Comparison of ENCODE assay signal across 15 cellular contexts in the genomic region with DNA sequence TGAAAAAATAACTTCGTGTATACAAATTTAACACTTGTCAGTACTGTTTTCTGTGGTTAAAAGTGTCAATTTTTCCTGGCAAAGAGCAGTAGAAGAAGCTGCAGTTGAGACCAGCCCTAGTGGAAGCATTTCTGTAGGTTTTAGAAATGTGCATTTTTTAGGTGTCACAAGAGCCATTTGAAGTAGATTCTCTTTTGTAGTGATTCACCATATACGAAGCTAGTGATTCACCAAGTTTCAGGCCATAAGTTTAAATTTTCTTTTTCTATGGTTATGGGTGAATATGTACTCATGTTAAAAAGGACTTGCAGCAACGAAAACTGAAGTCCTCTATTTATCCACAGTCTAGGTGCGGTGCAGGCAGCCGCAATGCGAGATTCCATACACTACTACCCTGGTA. TPM values are rescaled to one million over a fixed set of nuclear protein-coding genes. Genes with fewer than 3 reads are reported as not detected.
DNase-seq lines count a peak whose midpoint lies in the region; ATAC-seq, FAIRE-seq and TF ChIP-seq lines count a peak whose summit lies in the region.
"Had no signal": no experiment of that assay in that cellular context is flagged by ENCODE, and none has a peak within 500 bp of the region (broad histone marks: within the 10 kb centered on the region; RNA-seq: fewer than 3 reads in every experiment).

No MANE protein-coding gene starts in this region.

- H3K79me1 ChIP-seq in neuronal stem cell (ENCODE audit: low read depth, low read length), result no peaks in the 10 kb centered on the region

- TF ChIP-seq RAD21 in SK-N-SH (IDR thresholded peaks at IDR 0.05; ENCODE audit: low read length), result no peak

- H3F3A ChIP-seq in SK-N-SH (replicated peaks; ENCODE audit: insufficient read depth), result peaks cover 61% of the 10 kb centered on the region

- CTCF ChIA-PET in SK-N-SH (lab: Yijun Ruan, JAX), result interaction anchor here (0.9 to 2.4 kb wide), 3 partner anchors 9 to 180 kb away, joined by 3 to 11 read pairs (median 3); no protein-coding TSS in a partner anchor

- POLR2A ChIA-PET in SK-N-SH (lab: Yijun Ruan, JAX), result no interaction called here

- no peak overlapping the region for H4K91ac ChIP-seq in neuronal stem cell (ENCODE audit: low read depth, low read length, poor library complexity)

- H3K36me3 ChIP-seq in SK-N-SH (replicated peaks in 1 of 2; ENCODE audit: control insufficient read depth in 1 of 2, insufficient read depth in 2 of 2, low read length in 1 of 2), result peaks cover 52 to 65% of the 10 kb centered on the region in 2 experiments
- H3K36me3 ChIP-seq in bronchial epithelial cell (ENCODE audit: control insufficient read depth, insufficient read depth, low read length), result peaks cover 7% of the 10 kb centered on the region
- H3K36me3 ChIP-seq in neuronal stem cell (replicated peaks in 1 of 2; ENCODE audit: control insufficient read depth in 2 of 2, insufficient read depth in 2 of 2, low read length in 2 of 2), result no peaks in the 10 kb centered on the region
- peaks cover 0 to 33% (median 6%) of the 10 kb centered on the region in 4 donors for H3K36me3 ChIP-seq in transverse colon
- peaks cover 0 to 31% (median 4%) of the 10 kb centered on the region in 3 donors for H3K36me3 ChIP-seq in tibial nerve

- no peak overlapping the region for H2BK120ac ChIP-seq in neuronal stem cell (ENCODE audit: low read depth, low read length)

- no peak overlapping the region for H2AK5ac ChIP-seq in neuronal stem cell (ENCODE audit: low read depth, low read length)

- H3K4me3 ChIP-seq in SK-N-SH (ENCODE audit: low read depth in 2 of 2, low read length in 1 of 2) (peak overlapping the region in 1 of 2 experiments; percentile 13; a peak in 2 of 4 replicates), bronchial epithelial cell (ENCODE audit: low read depth, low read length) (no peak overlapping the region), neuronal stem cell (ENCODE audit: low read length in 2 of 2) (no peak overlapping the region), transverse colon (no peak overlapping the region), tibial nerve (no peak overlapping the region)
- H3K4me3 ChIP-seq: mucosa of descending colon, right lobe of liver, tibial artery had no signal

- H3K14ac ChIP-seq in neuronal stem cell (ENCODE audit: low read length), result no peak overlapping the region

- H3K9me2 ChIP-seq in SK-N-SH, result no peaks in the 10 kb centered on the region

- H3K9me3 ChIP-seq in SK-N-SH (no peaks in the 10 kb centered on the region), neuronal stem cell (replicated peaks in 1 of 2; ENCODE audit: control insufficient read depth in 2 of 2, insufficient read depth in 1 of 2, low read depth in 1 of 2, low read length in 2 of 2) (no peaks in the 10 kb centered on the region), transverse colon (no peaks in the 10 kb centered on the region), tibial nerve (no peaks in the 10 kb centered on the region)
- H3K9me3 ChIP-seq: mucosa of descending colon, right lobe of liver, tibial artery had no signal

- intact Hi-C loops in transverse colon (cut with DNase I; ENCODE audit: low total_unique reads), result no loop called here

- peak overlapping the region; percentile 35 for H3K9ac ChIP-seq in SK-N-SH
- peak overlapping the region; percentile 44 for H3K9ac ChIP-seq in neuronal stem cell (ENCODE audit: low read depth, low read length, poor library complexity)

- H3K4ac ChIP-seq in neuronal stem cell (ENCODE audit: low read length), result no peak overlapping the region

- H3K4me2 ChIP-seq in SK-N-SH (peak overlapping the region; percentile 88), neuronal stem cell (ENCODE audit: insufficient read depth, low read length, poor library complexity, severe bottlenecking) (no peak overlapping the region)

- DNase-seq in SK-N-SH (no peak), RKO (ENCODE audit: low spot score) (peak; percentile 92), bronchial epithelial cell (ENCODE audit: low read depth) (peak; percentile 63), neuronal stem cell (ENCODE audit: low spot score) (no peak), transverse colon (no peak), tibial nerve (ENCODE audit: low spot score in 2 of 2) (no peak)
- DNase-seq: activated CD4-positive, alpha-beta T cell treated with anti-CD3 and anti-CD28 coated beads, Interleukin-2, amount 50 U/mL, for 4 hours; DMS 273 treated with DMSO at 0.1 percent for 48 hours; mucosa of descending colon; NCI-H1930; right lobe of liver; tibial artery had no signal

- H3K18ac ChIP-seq in neuronal stem cell (ENCODE audit: low read length), result no peak overlapping the region

- FAIRE-seq in bronchial epithelial cell (lab: Jason Lieb, UNC), result no peak

- H4K8ac ChIP-seq in neuronal stem cell (ENCODE audit: low read depth, low read length), result no peak overlapping the region

- no peak overlapping the region for H2BK12ac ChIP-seq in neuronal stem cell (ENCODE audit: low read length)

- 78% methylated on average over 6 of the region's 6 CpGs for WGBS in SK-N-SH (ENCODE audit: low lambda C conversion rate)
- WGBS in neuronal stem cell (ENCODE audit: extremely low coverage in 2 of 2, insufficient read length in 2 of 2, insufficient replicate concordance in 1 of 2), 2 donors, result no CpG with 5 or more reads among the region's 6 CpGs
- WGBS in transverse colon (ENCODE audit: low coverage in 1 of 2), 2 donors, result 88 to 89% methylated on average over 3 to 6 of the region's 6 CpGs
- 93 to 96% methylated on average over 6 of the region's 6 CpGs for WGBS in tibial nerve, 2 donors

- H3K27ac ChIP-seq in SK-N-SH (ENCODE audit: low read depth in 2 of 2, low read length in 1 of 2) (peak overlapping the region in 1 of 2 experiments; percentile 92; a peak in 2 of 4 replicates), neuronal stem cell (replicated peaks; ENCODE audit: low read length) (no peak overlapping the region), transverse colon (no peak overlapping the region), tibial nerve (no peak overlapping the region)
- H3K27ac ChIP-seq: 22Rv1, right lobe of liver, tibial artery had no signal

- H3K79me2 ChIP-seq in SK-N-SH (ENCODE audit: insufficient read depth), result peaks cover 86% of the 10 kb centered on the region

- H3K23ac ChIP-seq in neuronal stem cell (ENCODE audit: low read depth, low read length, poor library complexity), result no peak overlapping the region

- no peaks in the 10 kb centered on the region for H4K20me1 ChIP-seq in SK-N-SH (ENCODE audit: insufficient read depth)

- ATAC-seq in SK-N-SH treated with all-trans-retinoic acid at 6 μM for 48 hours (no peak), HG02885 (IDR thresholded peaks at IDR 0.05; ENCODE audit: poor library complexity, unreplicated experiment) (no peak)
- ATAC-seq: mucosa of descending colon, right lobe of liver had no signal

- TF ChIP-seq EP300 in SK-N-SH (IDR thresholded peaks at IDR 0.05; ENCODE audit: borderline replicate concordance in 1 of 2, low read depth in 1 of 2, low read length in 1 of 2) (no peak), transverse colon (IDR thresholded peaks at IDR 0.05; ENCODE audit: low read depth) (no peak), tibial nerve (IDR thresholded peaks at IDR 0.05) (no peak)

- H3K27me3 ChIP-seq in SK-N-SH (ENCODE audit: insufficient read depth), result no peaks in the 10 kb centered on the region
- no peaks in the 10 kb centered on the region for H3K27me3 ChIP-seq in bronchial epithelial cell (ENCODE audit: control insufficient read depth, insufficient read depth, low read length)
- peaks cover 0 to 4% (median 2%) of the 10 kb centered on the region in 3 experiments for H3K27me3 ChIP-seq in neuronal stem cell (ENCODE audit: control insufficient read depth in 3 of 3, insufficient read depth in 3 of 3, low read depth in 1 of 3, low read length in 3 of 3)
- no peaks in the 10 kb centered on the region for H3K27me3 ChIP-seq in transverse colon
- H3K27me3 ChIP-seq in tibial nerve, result no peaks in the 10 kb centered on the region
- H3K27me3 ChIP-seq: right lobe of liver, tibial artery had no signal

- TF ChIP-seq CTCF in SK-N-SH (IDR thresholded peaks at IDR 0.05), result no peak
- TF ChIP-seq CTCF in bronchial epithelial cell (IDR thresholded peaks at IDR 0.05; ENCODE audit: insufficient read depth, low read length, severe bottlenecking), result no peak
- TF ChIP-seq CTCF in transverse colon (IDR thresholded peaks at IDR 0.05), result no peak
- TF ChIP-seq CTCF in tibial nerve (IDR thresholded peaks at IDR 0.05), result no peak

- H3K4me1 ChIP-seq in SK-N-SH (ENCODE audit: control insufficient read depth in 1 of 2, insufficient read depth in 2 of 2, low read depth in 1 of 2, low read length in 1 of 2) (peaks cover 0 to 22% of the 10 kb centered on the region in 2 experiments; a peak in 3 of 4 replicates), neuronal stem cell (ENCODE audit: control insufficient read depth in 2 of 2, insufficient read depth in 1 of 2, low read depth in 1 of 2, low read length in 2 of 2) (peaks cover 0 to 2% of the 10 kb centered on the region in 2 donors), transverse colon (peaks cover under 1 to 32% (median 4%) of the 10 kb centered on the region in 4 donors), tibial nerve (peaks cover 0 to 58% (median 11%) of the 10 kb centered on the region in 4 donors)
- H3K4me1 ChIP-seq: right lobe of liver had no signal

- no peak overlapping the region for H2BK15ac ChIP-seq in neuronal stem cell (ENCODE audit: low read length)

- no peak overlapping the region for H2BK5ac ChIP-seq in neuronal stem cell (ENCODE audit: low read length)

- no peak overlapping the region for H2AFZ ChIP-seq in SK-N-SH (ENCODE audit: low read depth)
- H2AFZ ChIP-seq in neuronal stem cell (ENCODE audit: low read length), result no peak overlapping the region

- in situ Hi-C loops in transverse colon (cut with MboI; ENCODE audit: low pct_ligation_motif_present in 1 of 4, low pct_unique_long_range_greater_than_20kb in 1 of 4, low sequenced_read_pairs in 3 of 4), result loop anchor here in 3 of 4 donors (10.0 to 25.0 kb wide), 3 partner anchors 117 to 667 kb away; partner anchors contain the start of genes STAT1 (in 1 of the 3) and STAT4 (in 1 of the 3)

- TF ChIP-seq POLR2A in transverse colon (IDR thresholded peaks at IDR 0.05) (no peak), tibial nerve (IDR thresholded peaks at IDR 0.05) (no peak)

TF ChIP-seq in SK-N-SH, 30 proteins besides CTCF, POLR2A, EP300 and RAD21 (continues in another document):
- TF ChIP-seq JUND (IDR thresholded peaks at IDR 0.05), result peak; percentile 30; the same call in 1 of the 2 replicates
- TF ChIP-seq SMC3 (IDR thresholded peaks at IDR 0.05; ENCODE audit: low read depth, low read length), result no peak

TF ChIP-seq in SK-N-SH treated with all-trans-retinoic acid at 6 μM for 48 hours, 23 proteins besides CTCF, POLR2A, EP300 and RAD21 (continues in another document):
- TF ChIP-seq ZNF565 (CRISPR knock-in tag; conservative IDR thresholded peaks at IDR 0.05; ENCODE audit: low read depth), result no peak
- TF ChIP-seq ZC3H10 (CRISPR knock-in tag; IDR thresholded peaks at IDR 0.05), result no peak
- no peak for TF ChIP-seq ISL1 (CRISPR knock-in tag; IDR thresholded peaks at IDR 0.05)
- no peak for TF ChIP-seq BACH2 (CRISPR knock-in tag; IDR thresholded peaks at IDR 0.05; ENCODE audit: borderline replicate concordance)

RNA-seq across cellular contexts. Expression of gene NABP1, which starts 4.2 kb away (rescaled TPM):
- 19.1 and 35.7 TPM in 2 replicates for polyA plus RNA-seq in SK-N-SH (2012; rRNA removed)
- polyA plus RNA-seq in SK-N-SH (2012; cell fraction: cytosol; rRNA removed), result 10.4 and 13.5 TPM in 2 replicates
- polyA plus RNA-seq in SK-N-SH (2012; cell fraction: nucleus; rRNA removed), result 65.9 and 172 TPM in 2 replicates
- total RNA-seq in bronchial epithelial cell (45.5 and 70.0 TPM in 2 replicates), transverse colon (10 to 100 TPM in 3 of 4 donors, under 1 TPM in 1; 1.00 to 55.6 (median 33.0) TPM), tibial nerve (10 to 100 TPM; 11.4 to 26.6 (median 22.2) TPM)
- 0.91 TPM for polyA plus RNA-seq in neuronal stem cell (2013, experiment 1 of 2)
- 1.2 TPM for polyA plus RNA-seq in neuronal stem cell (2013, experiment 2 of 2)

Comparison
In these comparisons a context has a peak if more than half of its experiments do, and no peak if none do; other contexts are left out.
1. DNase-seq: peak in RKO (single experiment) and bronchial epithelial cell (single experiment); none in SK-N-SH (single experiment), neuronal stem cell (single experiment), transverse colon (single experiment) and tibial nerve (0 of 2).